Comparison of ENCODE assay signal across 8 cellular contexts in genomic region chr10:31760674-31761081, GRCh38.
DNase-seq lines count a peak whose midpoint lies in the region; ATAC-seq, FAIRE-seq and TF ChIP-seq lines count a peak whose summit lies in the region.

No MANE protein-coding gene starts in this region.

- peak overlapping the region; percentile 44 for H2AFZ ChIP-seq in HepG2 (ENCODE audit: low read length)

- in situ Hi-C loops in HepG2 (cut with HindIII; ENCODE audit: extremely low pct_ligation_motif_present, low pct_unique_long_range_greater_than_20kb): loop anchor here (25.0 kb wide), 1 partner anchor 973 kb away; no protein-coding TSS in a partner anchor

- CTCF ChIA-PET in activated CD8-positive, alpha-beta memory T cell treated with anti-CD3 and anti-CD28 coated beads, Interleukin-2, amount 10 ng/mL, durations not matched to agents 7 days and 5 days (lab: Charles Lee): interaction anchor here (1.4 kb wide), 1 partner anchor 10 kb away, joined by 4 read pairs; no protein-coding TSS in a partner anchor
- CTCF ChIA-PET in HepG2 (lab: Yijun Ruan, JAX; ENCODE audit: low intra/inter-chr PET ratio, low total read pairs): no interaction called here

- DNase-seq in activated CD8-positive, alpha-beta memory T cell treated with anti-CD3 and anti-CD28 coated beads, Interleukin-2, amount 10 ng/mL, durations not matched to agents 7 days and 5 days: no peak
- no peak for DNase-seq in activated CD8-positive, alpha-beta memory T cell treated with anti-CD3 and anti-CD28 coated beads, Interleukin-2, amount 50 U/mL, for 48 hours
- DNase-seq in activated naive CD8-positive, alpha-beta T cell treated with anti-CD3 and anti-CD28 coated beads, Interleukin-2, amount 50 U/mL, for 24 hours: no peak
- DNase-seq in HepG2 (ENCODE audit: low spot score): no peak
- DNase-seq in stimulated activated CD4-positive, alpha-beta T cell treated with anti-CD3 and anti-CD28 coated beads, Interleukin-4, amount 100 ng/mL, for 1 hour: no peak

- H3K27ac Mint-ChIP-seq in activated CD8-positive, alpha-beta memory T cell treated with anti-CD3 and anti-CD28 coated beads, Interleukin-2, amount 10 ng/mL, durations not matched to agents 7 days and 5 days: peak overlapping the region; percentile 83
- H3K27ac Mint-ChIP-seq in activated naive CD8-positive, alpha-beta T cell treated with anti-CD3 and anti-CD28 coated beads, Interleukin-2, amount 50 U/mL, for 24 hours: peak overlapping the region; percentile 78

- H3K9me3 ChIP-seq in HepG2 (ENCODE audit: low read length) (no peaks in the 10 kb centered on the region), thymus (ENCODE audit: control insufficient read depth) (no peaks in the 10 kb centered on the region)

- no peak for TF ChIP-seq RAD21 in HepG2 (CRISPR knock-in tag; IDR thresholded peaks at IDR 0.05)

- H3K4me3 ChIP-seq in HepG2 (replicated peaks in 1 of 3; ENCODE audit: insufficient read depth in 1 of 3, low read depth in 2 of 3, low read length in 3 of 3) (peak overlapping the region; percentile 47 to 85 (median 51); a peak in 5 of 6 replicates), thymus (ENCODE audit: low read length) (peak overlapping the region; percentile 85)

- no peaks in the 10 kb centered on the region for H3K27me3 Mint-ChIP-seq in activated CD8-positive, alpha-beta memory T cell treated with anti-CD3 and anti-CD28 coated beads, Interleukin-2, amount 10 ng/mL, durations not matched to agents 7 days and 5 days
- H3K27me3 Mint-ChIP-seq in activated naive CD8-positive, alpha-beta T cell treated with anti-CD3 and anti-CD28 coated beads, Interleukin-2, amount 50 U/mL, for 24 hours: no peaks in the 10 kb centered on the region

- no TSS peak for BruUV-seq in HepG2 (replicated peaks; lab: Mats Ljungman, UMichigan)

- H3K36me3 ChIP-seq in HepG2 (replicated peaks in 1 of 2; ENCODE audit: control insufficient read depth in 1 of 2, insufficient read depth in 2 of 2, low read length in 2 of 2) (no peaks in the 10 kb centered on the region), thymus (ENCODE audit: control insufficient read depth, insufficient read depth) (no peaks in the 10 kb centered on the region)

- intact Hi-C loops in HepG2 (cut with micrococcal nuclease; ENCODE audit: unreplicated experiment): no loop called here

- TF ChIP-seq EP300 in HepG2 (IDR thresholded peaks at IDR 0.05; ENCODE audit: low read depth in 2 of 2, low read length in 2 of 2): no peak
- TF ChIP-seq EP300 in HepG2 (CRISPR knock-in tag; IDR thresholded peaks at IDR 0.05; ENCODE audit: borderline replicate concordance): no peak

- ATAC-seq in activated CD8-positive, alpha-beta memory T cell treated with anti-CD3 and anti-CD28 coated beads, Interleukin-2, amount 10 ng/mL, durations not matched to agents 7 days and 5 days: peak; percentile 0
- peak; percentile 0 for ATAC-seq in activated naive CD8-positive, alpha-beta T cell treated with anti-CD3 and anti-CD28 coated beads, Interleukin-2, amount 50 U/mL, for 24 hours
- ATAC-seq in HepG2 (no peak), HG02642 (IDR thresholded peaks at IDR 0.05; ENCODE audit: poor library complexity, unreplicated experiment) (no peak), esophagus mucosa (no peak)

- no peak overlapping the region for H3K9ac ChIP-seq in HepG2 (ENCODE audit: insufficient read depth, low read depth, low read length)

- peaks cover 16% of the 10 kb centered on the region for H3K4me1 ChIP-seq in HepG2 (ENCODE audit: insufficient read depth, low read length)
- peaks cover 13% of the 10 kb centered on the region for H3K4me1 ChIP-seq in thymus (ENCODE audit: control insufficient read depth, insufficient read depth, low read length)

- H3K36me3 Mint-ChIP-seq in activated CD8-positive, alpha-beta memory T cell treated with anti-CD3 and anti-CD28 coated beads, Interleukin-2, amount 10 ng/mL, durations not matched to agents 7 days and 5 days: peaks cover 4% of the 10 kb centered on the region
- no peaks in the 10 kb centered on the region for H3K36me3 Mint-ChIP-seq in activated naive CD8-positive, alpha-beta T cell treated with anti-CD3 and anti-CD28 coated beads, Interleukin-2, amount 50 U/mL, for 24 hours (ENCODE audit: low read depth)

- H3K27ac ChIP-seq in HepG2 (ENCODE audit: extremely low read length, insufficient read depth, low read length) (no peak overlapping the region), thymus (ENCODE audit: low read depth) (peak overlapping the region; percentile 87)

- H3K79me2 ChIP-seq in HepG2 (ENCODE audit: insufficient read depth, low read length): no peaks in the 10 kb centered on the region

- H3K4me3 Mint-ChIP-seq in activated CD8-positive, alpha-beta memory T cell treated with anti-CD3 and anti-CD28 coated beads, Interleukin-2, amount 10 ng/mL, durations not matched to agents 7 days and 5 days: peak overlapping the region; percentile 80
- H3K4me3 Mint-ChIP-seq in activated naive CD8-positive, alpha-beta T cell treated with anti-CD3 and anti-CD28 coated beads, Interleukin-2, amount 50 U/mL, for 24 hours: peak overlapping the region; percentile 90

- no peaks in the 10 kb centered on the region for H4K20me1 ChIP-seq in HepG2 (ENCODE audit: insufficient read depth, low read length)

- POLR2A ChIA-PET in HepG2 (lab: Yijun Ruan, JAX): no interaction called here

- H3K27me3 ChIP-seq in HepG2 (ENCODE audit: control insufficient read depth in 1 of 2, insufficient read depth in 2 of 2, low read length in 2 of 2) (peaks cover 1 to 3% of the 10 kb centered on the region in 2 experiments; a peak in 3 of 5 replicates), thymus (ENCODE audit: control insufficient read depth, insufficient read depth) (no peaks in the 10 kb centered on the region)

- TF ChIP-seq POLR2A in HepG2 (IDR thresholded peaks at IDR 0.05; ENCODE audit: insufficient read depth in 1 of 2, low read depth in 2 of 2, low read length in 2 of 2): no peak

- no peak for FAIRE-seq in HepG2 (lab: Jason Lieb, UNC)

- peaks cover 3% of the 10 kb centered on the region for H3K9me3 Mint-ChIP-seq in activated CD8-positive, alpha-beta memory T cell treated with anti-CD3 and anti-CD28 coated beads, Interleukin-2, amount 10 ng/mL, durations not matched to agents 7 days and 5 days (ENCODE audit: low read depth)
- H3K9me3 Mint-ChIP-seq in activated naive CD8-positive, alpha-beta T cell treated with anti-CD3 and anti-CD28 coated beads, Interleukin-2, amount 50 U/mL, for 24 hours: no peaks in the 10 kb centered on the region

- WGBS in HepG2 (ENCODE audit: low lambda C conversion rate): 78% methylated on average over 8 of the region's 8 CpGs
- WGBS in thymus: 54% methylated on average over 8 of the region's 8 CpGs

- peaks cover 14% of the 10 kb centered on the region for H3K4me1 Mint-ChIP-seq in activated CD8-positive, alpha-beta memory T cell treated with anti-CD3 and anti-CD28 coated beads, Interleukin-2, amount 10 ng/mL, durations not matched to agents 7 days and 5 days
- peaks cover 19% of the 10 kb centered on the region for H3K4me1 Mint-ChIP-seq in activated naive CD8-positive, alpha-beta T cell treated with anti-CD3 and anti-CD28 coated beads, Interleukin-2, amount 50 U/mL, for 24 hours

- no peak for TF ChIP-seq CTCF in HepG2 (CRISPR knock-in tag; IDR thresholded peaks at IDR 0.05)

- peak overlapping the region; percentile 95 for H3K4me2 ChIP-seq in HepG2 (ENCODE audit: low read depth, low read length)

TF ChIP-seq in HepG2, 621 proteins besides CTCF, POLR2A, EP300 and RAD21:
- TF ChIP-seq ZNF891 (CRISPR knock-in tag; IDR thresholded peaks at IDR 0.05): no peak
- TF ChIP-seq ARNT2 (CRISPR knock-in tag; IDR thresholded peaks at IDR 0.05; ENCODE audit: low read depth): no peak
- TF ChIP-seq NFKBIZ (CRISPR knock-in tag; IDR thresholded peaks at IDR 0.05): no peak
- no peak for TF ChIP-seq SKIL (CRISPR knock-in tag; IDR thresholded peaks at IDR 0.05; ENCODE audit: borderline replicate concordance)
- no peak for TF ChIP-seq SP4 (CRISPR knock-in tag; IDR thresholded peaks at IDR 0.05)
- no peak for TF ChIP-seq NR2F2 (IDR thresholded peaks at IDR 0.05; ENCODE audit: borderline replicate concordance, low read depth)
- no peak for TF ChIP-seq GATAD2A (CRISPR knock-in tag; IDR thresholded peaks at IDR 0.05)
- no peak for TF ChIP-seq KDM2A (CRISPR knock-in tag; IDR thresholded peaks at IDR 0.05; ENCODE audit: borderline replicate concordance, low read depth)
- TF ChIP-seq BRCA1 (CRISPR knock-in tag; IDR thresholded peaks at IDR 0.05): no peak
- no peak for TF ChIP-seq IKZF1 (IDR thresholded peaks at IDR 0.05)
- no peak for TF ChIP-seq BRF2 (CRISPR knock-in tag; IDR thresholded peaks at IDR 0.05)
- no peak for TF ChIP-seq KLF16 (CRISPR knock-in tag; IDR thresholded peaks at IDR 0.05)
- no peak for TF ChIP-seq ZMAT3 (CRISPR knock-in tag; conservative IDR thresholded peaks at IDR 0.05)
- no peak for TF ChIP-seq ZNF12 (CRISPR knock-in tag; IDR thresholded peaks at IDR 0.05)
TF ChIP-seq in HepG2: peak in this region for 0.

Comparison
In these comparisons a context has a peak if more than half of its experiments do, and no peak if none do; other contexts are left out.
1. ATAC-seq: peak in activated CD8-positive, alpha-beta memory T cell treated with anti-CD3 and anti-CD28 coated beads, Interleukin-2, amount 10 ng/mL, durations not matched to agents 7 days and 5 days (single experiment) and activated naive CD8-positive, alpha-beta T cell treated with anti-CD3 and anti-CD28 coated beads, Interleukin-2, amount 50 U/mL, for 24 hours (single experiment); none in HepG2 (single experiment), HG02642 (single experiment) and esophagus mucosa (single experiment).